ENCODE assay signal across 8 cellular contexts in genomic region chrX:149937881-149938426, GRCh38. TPM values are rescaled to one million over a fixed set of nuclear protein-coding genes. Genes with fewer than 3 reads are reported as not detected.
DNase-seq lines count a peak whose midpoint lies in the region; ATAC-seq lines count a peak whose summit lies in the region.

No MANE protein-coding gene starts in this region.

- intact Hi-C loops in left ventricle myocardium superior (cut with micrococcal nuclease): no loop called here

- no peaks in the 10 kb centered on the region for H3K9me3 Mint-ChIP-seq in activated naive CD4-positive, alpha-beta T cell treated with anti-CD3 and anti-CD28 coated beads, Interleukin-2, amount 50 U/mL, for 24 hours

- WGBS in HUES64: 1% methylated on average over 46 of the region's 46 CpGs

- H3K9ac ChIP-seq in HUES64 (ENCODE audit: low read depth, low read length): peak overlapping the region; percentile 77
- H3K9ac ChIP-seq in skeletal muscle satellite cell (ENCODE audit: low read depth, low read length): peak overlapping the region; percentile 93

- H3K27ac ChIP-seq in HUES64 (ENCODE audit: low read depth, low read length): peak overlapping the region; percentile 85; the same call in 1 of the 2 replicates

- peak overlapping the region; percentile 94 for H3K27ac Mint-ChIP-seq in activated naive CD4-positive, alpha-beta T cell treated with anti-CD3 and anti-CD28 coated beads, Interleukin-2, amount 50 U/mL, for 24 hours

- ATAC-seq in GM18868 (IDR thresholded peaks at IDR 0.05; ENCODE audit: unreplicated experiment) (peak; percentile 0), left ventricle myocardium superior (no peak)

- H3K4me3 ChIP-seq in HUES64 (ENCODE audit: low read length) (peak overlapping the region; percentile 72), skeletal muscle satellite cell (ENCODE audit: low read length) (peak overlapping the region; percentile 88)

- no peaks in the 10 kb centered on the region for H3K4me1 Mint-ChIP-seq in activated naive CD4-positive, alpha-beta T cell treated with anti-CD3 and anti-CD28 coated beads, Interleukin-2, amount 50 U/mL, for 24 hours

- H3K36me3 ChIP-seq in HUES64 (ENCODE audit: insufficient read depth, low read length) (no peaks in the 10 kb centered on the region), skeletal muscle satellite cell (ENCODE audit: insufficient read depth, low read length) (no peaks in the 10 kb centered on the region)

- peak overlapping the region; percentile 86 for H3K4me3 Mint-ChIP-seq in activated naive CD4-positive, alpha-beta T cell treated with anti-CD3 and anti-CD28 coated beads, Interleukin-2, amount 50 U/mL, for 24 hours

- H3K4me1 ChIP-seq in HUES64 (ENCODE audit: insufficient read depth, low read length): no peaks in the 10 kb centered on the region
- no peaks in the 10 kb centered on the region for H3K4me1 ChIP-seq in skeletal muscle satellite cell (ENCODE audit: control insufficient read depth, insufficient read depth, low read length)

- DNase-seq in left ventricle myocardium superior (peak; percentile 42), 8988T (no peak), iPS-NIHi11 (ENCODE audit: low spot score) (no peak), NCI-H2196 (lab: John Stamatoyannopoulos, UW; ENCODE audit: unreplicated experiment) (no peak)

- H3K9me3 ChIP-seq in HUES64 (ENCODE audit: insufficient read depth, low read depth, low read length) (no peaks in the 10 kb centered on the region), skeletal muscle satellite cell (replicated peaks; ENCODE audit: low read length) (no peaks in the 10 kb centered on the region)

- H3K36me3 Mint-ChIP-seq in activated naive CD4-positive, alpha-beta T cell treated with anti-CD3 and anti-CD28 coated beads, Interleukin-2, amount 50 U/mL, for 24 hours: no peaks in the 10 kb centered on the region

- no peaks in the 10 kb centered on the region for H3K27me3 Mint-ChIP-seq in activated naive CD4-positive, alpha-beta T cell treated with anti-CD3 and anti-CD28 coated beads, Interleukin-2, amount 50 U/mL, for 24 hours

- H3K4me2 ChIP-seq in skeletal muscle satellite cell (ENCODE audit: low read length): peak overlapping the region; percentile 85

- H3K27me3 ChIP-seq in HUES64 (ENCODE audit: insufficient read depth, low read length) (no peaks in the 10 kb centered on the region), skeletal muscle satellite cell (ENCODE audit: control insufficient read depth, insufficient read depth, low read length) (no peaks in the 10 kb centered on the region)

RNA-seq across cellular contexts. Expression of gene EOLA2, which starts 0.3 kb away (rescaled TPM):
- polyA plus RNA-seq in HUES64 (2013, experiment 1 of 2): 20.1 TPM
- 21.3 TPM for polyA plus RNA-seq in HUES64 (2013, experiment 2 of 2)
- total RNA-seq in left ventricle myocardium superior: 24.2 TPM
- total RNA-seq in skeletal muscle satellite cell (2012; rRNA removed): 15.7 and 19.0 TPM in 2 replicates

RNA-seq across cellular contexts. Expression of gene HSFX4, which starts 8.6 kb away (rescaled TPM):
- not detected for polyA plus RNA-seq in HUES64 (2013, experiment 1 of 2)
- polyA plus RNA-seq in HUES64 (2013, experiment 2 of 2): not detected
- not detected for total RNA-seq in left ventricle myocardium superior
- not detected in 2 replicates for total RNA-seq in skeletal muscle satellite cell (2012; rRNA removed)

RNA-seq across cellular contexts. Expression of gene MAGEA8, which starts 57.0 kb away (rescaled TPM):
- polyA plus RNA-seq in HUES64 (2013, experiment 1 of 2): not detected
- not detected for polyA plus RNA-seq in HUES64 (2013, experiment 2 of 2)
- total RNA-seq in left ventricle myocardium superior: not detected
- not detected in 2 replicates for total RNA-seq in skeletal muscle satellite cell (2012; rRNA removed)
